In genomic region chr10:46229144-46229563, GRCh38 we compare ENCODE assay signal across 8 cellular contexts. TPM values are rescaled to one million over a fixed set of nuclear protein-coding genes. Genes with fewer than 3 reads are reported as not detected.
DNase-seq lines count a peak whose midpoint lies in the region; ATAC-seq and TF ChIP-seq lines count a peak whose summit lies in the region.

No MANE protein-coding gene starts in this region.

- CTCF ChIA-PET in A673 (lab: Charles Lee) = no interaction called here

- no peak for TF ChIP-seq POLR2A in prostate gland (IDR thresholded peaks at IDR 0.05)

- H3K27me3 ChIP-seq in A673 (replicated peaks; ENCODE audit: insufficient read depth, low read depth, low read length, poor library complexity) = no peaks in the 10 kb centered on the region
- H3K27me3 ChIP-seq in RWPE2 (ENCODE audit: insufficient read depth, poor library complexity, severe bottlenecking) = no peaks in the 10 kb centered on the region
- H3K27me3 ChIP-seq in prostate gland (replicated peaks; ENCODE audit: insufficient read depth) = no peaks in the 10 kb centered on the region

- peak; percentile 80 for TF ChIP-seq CTCF in A673 (conservative IDR thresholded peaks at IDR 0.05; ENCODE audit: low read depth, low read length)
- TF ChIP-seq CTCF in GM12872 (IDR thresholded peaks at IDR 0.05; ENCODE audit: insufficient read depth, low read depth, low read length) = peak; percentile 84
- no peak for TF ChIP-seq CTCF in RWPE2 (IDR thresholded peaks at IDR 0.05; ENCODE audit: poor library complexity, severe bottlenecking)
- TF ChIP-seq CTCF in epithelial cell of proximal tubule (conservative IDR thresholded peaks at IDR 0.05; ENCODE audit: low read depth, low read length) = peak; percentile 85
- peak in 3 of 4 experiments; percentile 32 to 46 (median 35) for TF ChIP-seq CTCF in prostate gland (IDR thresholded peaks at IDR 0.05)

- 61% methylated on average over 3 of the region's 3 CpGs for WGBS in prostate gland

- H3K36me3 ChIP-seq in A673 (ENCODE audit: insufficient read depth, low read length, poor library complexity, severe bottlenecking) = no peaks in the 10 kb centered on the region
- H3K36me3 ChIP-seq in RWPE2 (ENCODE audit: low read depth) = no peaks in the 10 kb centered on the region
- no peaks in the 10 kb centered on the region for H3K36me3 ChIP-seq in prostate gland

- H3K4me1 ChIP-seq in A673 (ENCODE audit: insufficient read depth, low read length, poor library complexity, severe bottlenecking) (no peaks in the 10 kb centered on the region), RWPE2 (ENCODE audit: insufficient read depth, poor library complexity, severe bottlenecking) (no peaks in the 10 kb centered on the region), prostate gland (replicated peaks) (no peaks in the 10 kb centered on the region)

- H3K9me3 ChIP-seq in A673 (ENCODE audit: low read depth, low read length, poor library complexity, severe bottlenecking) (no peaks in the 10 kb centered on the region), RWPE2 (ENCODE audit: severe bottlenecking) (no peaks in the 10 kb centered on the region), prostate gland (no peaks in the 10 kb centered on the region)

- intact Hi-C loops in A673 (cut with micrococcal nuclease; ENCODE audit: unreplicated experiment) (loop anchor here (5.0 kb wide), 1 partner anchor 338 kb away; no protein-coding TSS in a partner anchor), prostate gland (cut with DNase I) (loop anchor here (10.0 kb wide), 1 partner anchor 326 kb away; the partner anchor contains the start of gene GPRIN2)

- ATAC-seq in RWPE2 (ENCODE audit: low read depth) (no peak), GM19397 (IDR thresholded peaks at IDR 0.05; ENCODE audit: unreplicated experiment) (no peak), GM21528 (IDR thresholded peaks at IDR 0.05; ENCODE audit: low FRiP score, unreplicated experiment) (no peak)

- DNase-seq in A673 (ENCODE audit: low spot score) = peak; percentile 61
- peak; percentile 10 for DNase-seq in RWPE2 (ENCODE audit: low spot score)
- DNase-seq in epithelial cell of proximal tubule (ENCODE audit: low read depth) = no peak
- no peak for DNase-seq in prostate gland (ENCODE audit: low spot score)
- DNase-seq in mesenteric fat pad (ENCODE audit: low spot score) = no peak

- POLR2A ChIA-PET in A673 (lab: Charles Lee; ENCODE audit: low non-redundant PET) = no interaction called here

- H3K27ac ChIP-seq in A673 (ENCODE audit: low read depth, low read length, poor library complexity, severe bottlenecking) (no peak overlapping the region), RWPE2 (ENCODE audit: poor library complexity, severe bottlenecking) (no peak overlapping the region), prostate gland (no peak overlapping the region)

- BruUV-seq in A673 (replicated peaks; lab: Mats Ljungman, UMichigan) = no TSS peak

- H3K4me3 ChIP-seq in A673 (ENCODE audit: low read depth, low read length, poor library complexity, severe bottlenecking) (no peak overlapping the region), RWPE2 (ENCODE audit: severe bottlenecking) (no peak overlapping the region), epithelial cell of proximal tubule (ENCODE audit: low read depth, low read length) (no peak overlapping the region), prostate gland (no peak overlapping the region)

RNA-seq across cellular contexts. Expression of gene ANTXRL, which starts 57.6 kb away (rescaled TPM):
- total RNA-seq in A673 (2021) (not detected in 2 replicates), epithelial cell of proximal tubule (not detected in 2 replicates), prostate gland (1 to 10 TPM in 1 of 2 donors, not detected in 1; 3.4 TPM), mesenteric fat pad (not detected)

Comparison
In these comparisons a context has a peak if more than half of its experiments do, and no peak if none do; other contexts are left out.
1. DNase-seq: peak in A673 (single experiment) and RWPE2 (single experiment); none in epithelial cell of proximal tubule (single experiment), prostate gland (single experiment) and mesenteric fat pad (single experiment).